In genomic region chr6:9711313-9711712, GRCh38 we compare ENCODE assay signal across 18 cellular contexts.
DNase-seq lines count a peak whose midpoint lies in the region; ATAC-seq, FAIRE-seq and TF ChIP-seq lines count a peak whose summit lies in the region.
"Had no signal": no experiment of that assay in that cellular context is flagged by ENCODE, and none has a peak within 500 bp of the region (broad histone marks: within the 10 kb centered on the region; RNA-seq: fewer than 3 reads in every experiment).

No MANE protein-coding gene starts in this region.

- no peak for TF ChIP-seq CTCF in HepG2 (CRISPR knock-in tag; IDR thresholded peaks at IDR 0.05)
- TF ChIP-seq CTCF in right lobe of liver (IDR thresholded peaks at IDR 0.05), result no peak
- TF ChIP-seq CTCF in Panc1 (IDR thresholded peaks at IDR 0.05), result no peak

- ATAC-seq in HepG2 (no peak), right lobe of liver (no peak), Panc1 (no peak), HG02763 (IDR thresholded peaks at IDR 0.05; ENCODE audit: unreplicated experiment) (no peak), HG02798 (IDR thresholded peaks at IDR 0.05; ENCODE audit: poor library complexity, unreplicated experiment) (no peak), Right ventricle myocardium inferior (no peak)

- BruUV-seq in HepG2 (replicated peaks; lab: Mats Ljungman, UMichigan), result no TSS peak
- no TSS peak for BruUV-seq in Panc1 (replicated peaks; lab: Mats Ljungman, UMichigan)

- CTCF ChIA-PET in HepG2 (lab: Yijun Ruan, JAX; ENCODE audit: low intra/inter-chr PET ratio, low total read pairs) (no interaction called here), Panc1 (lab: Charles Lee) (no interaction called here)

- in situ Hi-C loops in HepG2 (cut with HindIII; ENCODE audit: extremely low pct_ligation_motif_present, low pct_unique_long_range_greater_than_20kb), result no loop called here
- in situ Hi-C loops in Panc1 (cut with HindIII; ENCODE audit: low pct_unique_long_range_greater_than_20kb, low sequenced_read_pairs), result no loop called here

- 38% methylated on average over 1 of the region's 1 CpG for WGBS in HepG2 (ENCODE audit: low lambda C conversion rate)
- WGBS in right lobe of liver (ENCODE audit: insufficient coverage, low coverage, low lambda C conversion rate, missing lambda C conversion rate), result 71% methylated on average over 1 of the region's 1 CpG

- no peak for TF ChIP-seq EP300 in HepG2 (IDR thresholded peaks at IDR 0.05; ENCODE audit: low read depth in 2 of 2, low read length in 2 of 2)
- no peak for TF ChIP-seq EP300 in HepG2 (CRISPR knock-in tag; IDR thresholded peaks at IDR 0.05; ENCODE audit: borderline replicate concordance)

- no peak overlapping the region for H3K9ac ChIP-seq in HepG2 (ENCODE audit: insufficient read depth, low read depth, low read length)

- H2AFZ ChIP-seq in HepG2 (ENCODE audit: low read length), result no peak overlapping the region

- DNase-seq in HepG2 (ENCODE audit: low spot score) (no peak), right lobe of liver (no peak), Panc1 (ENCODE audit: low read depth, low spot score) (no peak), foreskin melanocyte (peak; percentile 46), KG1 (lab: John Stamatoyannopoulos, UW) (no peak), Right ventricle myocardium inferior (ENCODE audit: missing footprints) (no peak)
- DNase-seq: DMS 273 treated with DMSO at 0.1 percent for 48 hours, GDM1, GOT3, NCI-H1436, NCI-H2081, NCI-H510A treated with DMSO at 0.1 percent for 48 hours, SHP77 treated with DMSO at 0.1 percent for 48 hours had no signal

- TF ChIP-seq POLR2A in HepG2 (IDR thresholded peaks at IDR 0.05; ENCODE audit: insufficient read depth in 1 of 2, low read depth in 2 of 2, low read length in 2 of 2) (no peak), right lobe of liver (IDR thresholded peaks at IDR 0.05) (no peak)

- no peaks in the 10 kb centered on the region for H4K20me1 ChIP-seq in HepG2 (ENCODE audit: insufficient read depth, low read length)

- no peak for TF ChIP-seq RAD21 in HepG2 (CRISPR knock-in tag; IDR thresholded peaks at IDR 0.05)

- no peak overlapping the region for H3K4me2 ChIP-seq in HepG2 (ENCODE audit: low read depth, low read length)

- no peaks in the 10 kb centered on the region for H3K79me2 ChIP-seq in HepG2 (ENCODE audit: insufficient read depth, low read length)

- FAIRE-seq in HepG2 (lab: Jason Lieb, UNC), result no peak
- FAIRE-seq: A204.1, GM12891, GM18507 had no signal

- no peak overlapping the region for H3K4me3 ChIP-seq in HepG2 (replicated peaks in 1 of 3; ENCODE audit: insufficient read depth in 1 of 3, low read depth in 2 of 3, low read length in 3 of 3)
- H3K4me3 ChIP-seq in right lobe of liver, result no peak overlapping the region
- no peak overlapping the region for H3K4me3 ChIP-seq in Panc1 (ENCODE audit: low read depth in 2 of 2, low read length in 2 of 2)

- H3K27ac ChIP-seq in HepG2 (ENCODE audit: extremely low read length, insufficient read depth, low read length) (no peak overlapping the region), right lobe of liver (no peak overlapping the region), Panc1 (ENCODE audit: low read length) (peak overlapping the region; percentile 7; the same call in 1 of the 2 replicates)

- intact Hi-C loops in HepG2 (cut with micrococcal nuclease; ENCODE audit: unreplicated experiment), result no loop called here
- intact Hi-C loops in right lobe of liver (cut with DNase I), result no loop called here
- intact Hi-C loops in Panc1 (cut with micrococcal nuclease; ENCODE audit: unreplicated experiment), result no loop called here
- intact Hi-C loops in Right ventricle myocardium inferior (cut with DNase I), result no loop called here

- no peaks in the 10 kb centered on the region for H3K27me3 ChIP-seq in HepG2 (ENCODE audit: control insufficient read depth in 1 of 2, insufficient read depth in 2 of 2, low read length in 2 of 2)
- H3K27me3 ChIP-seq in right lobe of liver, result no peaks in the 10 kb centered on the region
- H3K27me3 ChIP-seq in Panc1 (ENCODE audit: control insufficient read depth, insufficient read depth, low read length), result no peaks in the 10 kb centered on the region

- POLR2A ChIA-PET in HepG2 (lab: Yijun Ruan, JAX) (no interaction called here), Panc1 (lab: Charles Lee) (no interaction called here)

- H3K4me1 ChIP-seq in HepG2 (ENCODE audit: insufficient read depth, low read length), result no peaks in the 10 kb centered on the region
- peaks cover 0 to 5% (median 0%) of the 10 kb centered on the region in 4 donors for H3K4me1 ChIP-seq in right lobe of liver
- no peaks in the 10 kb centered on the region for H3K4me1 ChIP-seq in Panc1 (ENCODE audit: control insufficient read depth, insufficient read depth, low read length)

- H3K9me3 ChIP-seq in HepG2 (ENCODE audit: low read length) (peaks cover 52% of the 10 kb centered on the region), right lobe of liver (no peaks in the 10 kb centered on the region), Panc1 (ENCODE audit: control insufficient read depth, insufficient read depth, low read depth, low read length) (no peaks in the 10 kb centered on the region)

- H3K36me3 ChIP-seq in HepG2 (replicated peaks in 1 of 2; ENCODE audit: control insufficient read depth in 1 of 2, insufficient read depth in 2 of 2, low read length in 2 of 2), result no peaks in the 10 kb centered on the region; a peak in 1 of 5 replicates
- no peaks in the 10 kb centered on the region for H3K36me3 ChIP-seq in right lobe of liver
- H3K36me3 ChIP-seq in Panc1 (ENCODE audit: control insufficient read depth, insufficient read depth, low read length), result no peaks in the 10 kb centered on the region

TF ChIP-seq in HepG2, 621 proteins besides CTCF, POLR2A, EP300 and RAD21:
- TF ChIP-seq NFE2L2 (IDR thresholded peaks at IDR 0.05; ENCODE audit: low read length) (peak; percentile 55; the same call in 1 of the 2 replicates), ONECUT2 (CRISPR knock-in tag; IDR thresholded peaks at IDR 0.05) (no peak), ZNF354B (CRISPR knock-in tag; IDR thresholded peaks at IDR 0.05) (no peak), PRMT3 (CRISPR knock-in tag; IDR thresholded peaks at IDR 0.05; ENCODE audit: borderline replicate concordance, low read depth) (no peak), ERF (CRISPR knock-in tag; IDR thresholded peaks at IDR 0.05) (no peak)
